8 cellular contexts compared by ENCODE assay signal in genomic region chr20:32189691-32190607, GRCh38. TPM values are rescaled to one million over a fixed set of nuclear protein-coding genes. Genes with fewer than 3 reads are reported as not detected.
DNase-seq lines count a peak whose midpoint lies in the region; ATAC-seq and TF ChIP-seq lines count a peak whose summit lies in the region.

No MANE protein-coding gene starts in this region.

- H3K4me3 ChIP-seq in epithelial cell of esophagus (ENCODE audit: low read length) (peak overlapping the region; percentile 46), mucosa of descending colon (peak overlapping the region; percentile 41), subcutaneous abdominal adipose tissue (ENCODE audit: low read depth in 1 of 5, low read length in 5 of 5) (peak overlapping the region; percentile 56 to 73 (median 71))

- ATAC-seq in mucosa of descending colon (peak; percentile 61), GM18873 (IDR thresholded peaks at IDR 0.05; ENCODE audit: low FRiP score, unreplicated experiment) (no peak)

- peak overlapping the region; percentile 68 to 92 (median 80) for H3K9ac ChIP-seq in subcutaneous abdominal adipose tissue (ENCODE audit: low read length in 5 of 5)

- H3K27ac ChIP-seq in KOPT-K1 (ENCODE audit: low read depth, low read length, poor library complexity, severe bottlenecking) (peak overlapping the region; percentile 79), subcutaneous abdominal adipose tissue (ENCODE audit: low read depth, low read length) (no peak overlapping the region)

- H3K27me3 ChIP-seq in subcutaneous abdominal adipose tissue (ENCODE audit: control insufficient read depth in 5 of 5, insufficient read depth in 4 of 5, low read length in 5 of 5), result no peaks in the 10 kb centered on the region

- no peak for TF ChIP-seq CTCF in epithelial cell of esophagus (IDR thresholded peaks at IDR 0.05; ENCODE audit: insufficient read depth, low read depth, low read length, missing control alignments)
- TF ChIP-seq CTCF in mucosa of descending colon (IDR thresholded peaks at IDR 0.05), result no peak

- H3K36me3 ChIP-seq in KOPT-K1 (ENCODE audit: insufficient read depth, low read length), result peaks cover 33% of the 10 kb centered on the region
- no peaks in the 10 kb centered on the region for H3K36me3 ChIP-seq in mucosa of descending colon (ENCODE audit: low read depth)
- peaks cover 0 to 6% (median 3%) of the 10 kb centered on the region in 5 donors for H3K36me3 ChIP-seq in subcutaneous abdominal adipose tissue (ENCODE audit: control insufficient read depth in 5 of 5, insufficient read depth in 5 of 5, low read length in 5 of 5)

- DNase-seq in AG08395 (ENCODE audit: low spot score), result peak; percentile 53
- DNase-seq in activated CD8-positive, alpha-beta memory T cell treated with anti-CD3 and anti-CD28 coated beads, Interleukin-2, amount 50 U/mL, for 4 hours, result peak; percentile 47
- DNase-seq in epithelial cell of esophagus (ENCODE audit: low read depth), result peak; percentile 30
- peak; percentile 49 to 65 (median 59) for DNase-seq in mucosa of descending colon
- no peak for DNase-seq in NCI-H2029 treated with DMSO at 0.1 percent for 48 hours (lab: John Stamatoyannopoulos, UW)

- intact Hi-C loops in mucosa of descending colon (cut with DNase I, micrococcal nuclease), result no loop called here

- H3K4me1 ChIP-seq in mucosa of descending colon (ENCODE audit: low read depth) (peaks cover 9% of the 10 kb centered on the region), subcutaneous abdominal adipose tissue (ENCODE audit: control insufficient read depth in 5 of 5, insufficient read depth in 5 of 5, low read length in 5 of 5) (peaks cover 3 to 25% (median 17%) of the 10 kb centered on the region in 5 donors)

- H3K9me3 ChIP-seq in KOPT-K1 (ENCODE audit: insufficient read depth, low read length, poor library complexity, severe bottlenecking) (no peaks in the 10 kb centered on the region), mucosa of descending colon (no peaks in the 10 kb centered on the region), subcutaneous abdominal adipose tissue (ENCODE audit: control insufficient read depth in 5 of 5, low read length in 5 of 5) (no peaks in the 10 kb centered on the region)

RNA-seq across cellular contexts. Expression of gene PLAGL2, which starts 17.6 kb away (rescaled TPM):
- 10 to 100 TPM; 12.9 to 21.9 (median 16.5) TPM for total RNA-seq in mucosa of descending colon

RNA-seq across cellular contexts. Expression of gene POFUT1, which starts 17.7 kb away (rescaled TPM):
- 10 to 100 TPM; 35.5 to 48.5 (median 44.8) TPM for total RNA-seq in mucosa of descending colon
